In genomic region chr6:17269840-17270239, GRCh38 we compare ENCODE assay signal across 25 cellular contexts. TPM values are rescaled to one million over a fixed set of nuclear protein-coding genes. Genes with fewer than 3 reads are reported as not detected.
DNase-seq lines count a peak whose midpoint lies in the region; ATAC-seq and TF ChIP-seq lines count a peak whose summit lies in the region.
"Had no signal": no experiment of that assay in that cellular context is flagged by ENCODE, and none has a peak within 500 bp of the region (broad histone marks: within the 10 kb centered on the region; RNA-seq: fewer than 3 reads in every experiment).

No MANE protein-coding gene starts in this region.

- peak; percentile 70 for DNase-seq in ELR (ENCODE audit: low read depth)
- DNase-seq in amniotic epithelial cell (ENCODE audit: low read depth): peak; percentile 10
- DNase-seq in left cardiac atrium: no peak
- DNase-seq in gastrocnemius medialis: no peak
- DNase-seq in activated T-cell treated with anti-CD3 and anti-CD28 coated beads, Interleukin-2, amount 50 U/mL, for 24 hours: no peak
- no peak for DNase-seq in HuH-7 (ENCODE audit: low spot score)
- DNase-seq in DMS 273 (lab: John Stamatoyannopoulos, UW; ENCODE audit: unreplicated experiment): no peak
- DNase-seq: activated CD4-positive, alpha-beta T cell treated with anti-CD3 and anti-CD28 coated beads, Interleukin-2, amount 10 ng/mL, durations not matched to agents 7 days and 5 days; activated naive CD4-positive, alpha-beta T cell treated with anti-CD3 and anti-CD28 coated beads, Interleukin-2, amount 10 ng/mL, durations not matched to agents 7 days and 5 days; BE2C; effector CD8-positive, alpha-beta T cell; esophagus squamous epithelium; GF-D8; KBM-7; kidney glomerular epithelial cell; mucosa of descending colon; NCI-H1092; NCI-H2171; stimulated activated CD4-positive, alpha-beta T cell treated with anti-CD3 and anti-CD28 coated beads, Interleukin-4, amount 100 ng/mL, for 1 hour; substantia nigra had no signal

- no peaks in the 10 kb centered on the region for H3K27me3 ChIP-seq in gastrocnemius medialis
- H3K27me3 ChIP-seq: BE2C, breast epithelium, hepatocyte had no signal

- H3K27ac ChIP-seq in gastrocnemius medialis: peak overlapping the region; percentile 72 to 78 (median 76)
- H3K27ac ChIP-seq: breast epithelium, esophagus squamous epithelium, hepatocyte had no signal

- ATAC-seq in left cardiac atrium (peak; percentile 65 to 72), gastrocnemius medialis (peak; percentile 69 to 94), HG03139 (IDR thresholded peaks at IDR 0.05; ENCODE audit: unreplicated experiment) (no peak)
- ATAC-seq: GM23338, mucosa of descending colon, Panc1 had no signal

- no peaks in the 10 kb centered on the region for H3K9me3 ChIP-seq in gastrocnemius medialis
- H3K9me3 ChIP-seq: BE2C, breast epithelium, esophagus squamous epithelium, mucosa of descending colon had no signal

- in situ Hi-C loops in gastrocnemius medialis (cut with MboI; ENCODE audit: low sequenced_read_pairs in 4 of 4): no loop called here

- H3K4me1 ChIP-seq in gastrocnemius medialis: peaks cover 14 to 25% of the 10 kb centered on the region in 2 donors
- H3K4me1 ChIP-seq: BE2C, breast epithelium, esophagus squamous epithelium had no signal

- intact Hi-C loops in left cardiac atrium (cut with DNase I) (no loop called here), gastrocnemius medialis (cut with DNase I; ENCODE audit: low total_unique reads) (loop anchor here (10.0 kb wide), 1 partner anchor 315 kb away; no protein-coding TSS in a partner anchor)

- H3K36me3 Mint-ChIP-seq in activated T-cell treated with anti-CD3 and anti-CD28 coated beads, Interleukin-2, amount 50 U/mL, for 24 hours (ENCODE audit: low read depth): no peaks in the 10 kb centered on the region
- H3K36me3 Mint-ChIP-seq: activated naive CD4-positive, alpha-beta T cell treated with anti-CD3 and anti-CD28 coated beads, Interleukin-2, amount 10 ng/mL, durations not matched to agents 7 days and 5 days had no signal

- no peak overlapping the region for H3K4me3 Mint-ChIP-seq in activated T-cell treated with anti-CD3 and anti-CD28 coated beads, Interleukin-2, amount 50 U/mL, for 24 hours
- H3K4me3 Mint-ChIP-seq: activated CD4-positive, alpha-beta T cell treated with anti-CD3 and anti-CD28 coated beads, Interleukin-2, amount 10 ng/mL, durations not matched to agents 7 days and 5 days; activated naive CD4-positive, alpha-beta T cell treated with anti-CD3 and anti-CD28 coated beads, Interleukin-2, amount 10 ng/mL, durations not matched to agents 7 days and 5 days; GM23338 had no signal

- no peak overlapping the region for H3K4me3 ChIP-seq in gastrocnemius medialis
- H3K4me3 ChIP-seq: breast epithelium, esophagus squamous epithelium, GM23338, hepatocyte, mucosa of descending colon had no signal

- H3K27me3 Mint-ChIP-seq in activated T-cell treated with anti-CD3 and anti-CD28 coated beads, Interleukin-2, amount 50 U/mL, for 24 hours: peaks cover 37% of the 10 kb centered on the region
- H3K27me3 Mint-ChIP-seq: activated naive CD4-positive, alpha-beta T cell treated with anti-CD3 and anti-CD28 coated beads, Interleukin-2, amount 10 ng/mL, durations not matched to agents 7 days and 5 days had no signal

- no peaks in the 10 kb centered on the region for H3K36me3 ChIP-seq in gastrocnemius medialis
- H3K36me3 ChIP-seq: BE2C, breast epithelium, esophagus squamous epithelium had no signal

- H3K27ac Mint-ChIP-seq in activated T-cell treated with anti-CD3 and anti-CD28 coated beads, Interleukin-2, amount 50 U/mL, for 24 hours: no peak overlapping the region
- H3K27ac Mint-ChIP-seq: activated CD4-positive, alpha-beta T cell treated with anti-CD3 and anti-CD28 coated beads, Interleukin-2, amount 10 ng/mL, durations not matched to agents 7 days and 5 days; activated naive CD4-positive, alpha-beta T cell treated with anti-CD3 and anti-CD28 coated beads, Interleukin-2, amount 10 ng/mL, durations not matched to agents 7 days and 5 days; GM23338 had no signal

- TF ChIP-seq POLR2A in gastrocnemius medialis (IDR thresholded peaks at IDR 0.05): no peak

- H3K4me1 Mint-ChIP-seq in activated T-cell treated with anti-CD3 and anti-CD28 coated beads, Interleukin-2, amount 50 U/mL, for 24 hours (ENCODE audit: low read depth): no peaks in the 10 kb centered on the region
- H3K4me1 Mint-ChIP-seq: activated CD4-positive, alpha-beta T cell treated with anti-CD3 and anti-CD28 coated beads, Interleukin-2, amount 10 ng/mL, durations not matched to agents 7 days and 5 days; activated naive CD4-positive, alpha-beta T cell treated with anti-CD3 and anti-CD28 coated beads, Interleukin-2, amount 10 ng/mL, durations not matched to agents 7 days and 5 days; GM23338 had no signal

- H3K9me3 Mint-ChIP-seq in activated T-cell treated with anti-CD3 and anti-CD28 coated beads, Interleukin-2, amount 50 U/mL, for 24 hours: no peaks in the 10 kb centered on the region
- H3K9me3 Mint-ChIP-seq: activated CD4-positive, alpha-beta T cell treated with anti-CD3 and anti-CD28 coated beads, Interleukin-2, amount 10 ng/mL, durations not matched to agents 7 days and 5 days; activated naive CD4-positive, alpha-beta T cell treated with anti-CD3 and anti-CD28 coated beads, Interleukin-2, amount 10 ng/mL, durations not matched to agents 7 days and 5 days; GM23338 had no signal

- TF ChIP-seq CTCF in gastrocnemius medialis (IDR thresholded peaks at IDR 0.05 in 4 of 5, conservative IDR thresholded peaks at IDR 0.05 in 1 of 5): no peak

RNA-seq across cellular contexts. Expression of gene RBM24, which starts 11.3 kb away (rescaled TPM):
- total RNA-seq in left cardiac atrium: 100 to 1,000 TPM; 121 to 132 TPM
- 100 to 1,000 TPM in 3 of 4 donors, 10 to 100 TPM in 1; 74.9 to 375 (median 185) TPM for total RNA-seq in gastrocnemius medialis
- total RNA-seq: activated CD4-positive, alpha-beta T cell treated with anti-CD3 and anti-CD28 coated beads, Interleukin-2, amount 10 ng/mL, durations not matched to agents 7 days and 5 days had no signal

Comparison
In these comparisons a context has a peak if more than half of its experiments do, and no peak if none do; other contexts are left out.
1. DNase-seq: peak in ELR (single experiment) and amniotic epithelial cell (single experiment); none in left cardiac atrium (single experiment), gastrocnemius medialis (0 of 2), activated T-cell treated with anti-CD3 and anti-CD28 coated beads, Interleukin-2, amount 50 U/mL, for 24 hours (single experiment), HuH-7 (single experiment) and DMS 273 (single experiment).